21 cellular contexts compared by ENCODE assay signal in genomic region chr7:41333506-41333905, GRCh38.
DNase-seq lines count a peak whose midpoint lies in the region; FAIRE-seq and TF ChIP-seq lines count a peak whose summit lies in the region.
"Had no signal": no experiment of that assay in that cellular context is flagged by ENCODE, and none has a peak within 500 bp of the region (broad histone marks: within the 10 kb centered on the region; RNA-seq: fewer than 3 reads in every experiment).

No MANE protein-coding gene starts in this region.

- TF ChIP-seq POLR2A in breast epithelium (IDR thresholded peaks at IDR 0.05): no peak

- CTCF ChIA-PET in mammary epithelial cell (lab: Charles Lee; ENCODE audit: low non-redundant PET): no interaction called here

- dilution Hi-C loops in mammary epithelial cell (cut with HindIII; ENCODE audit: low sequenced_read_pairs): no loop called here

- no peak overlapping the region for H3K4me2 ChIP-seq in mammary epithelial cell (ENCODE audit: insufficient read depth, low read depth, low read length)

- no peaks in the 10 kb centered on the region for H3K9me3 ChIP-seq in mammary epithelial cell (replicated peaks; ENCODE audit: insufficient read depth, low read length)
- no peaks in the 10 kb centered on the region for H3K9me3 ChIP-seq in breast epithelium
- H3K9me3 ChIP-seq: Peyer's patch, thoracic aorta had no signal

- FAIRE-seq in urothelium cell line (lab: Jason Lieb, UNC): no peak
- FAIRE-seq: bronchial epithelial cell, kidney had no signal

- DNase-seq in mammary epithelial cell (no peak), breast epithelium (ENCODE audit: low spot score in 2 of 2) (no peak), amniotic epithelial cell (ENCODE audit: low read depth) (peak; percentile 76), glomerular visceral epithelial cell (ENCODE audit: extremely low spot score) (peak; percentile 30), urothelium cell line (ENCODE audit: low spot score) (peak; percentile 61), DMS153 (lab: John Stamatoyannopoulos, UW) (no peak), dorsolateral prefrontal cortex (no peak), MV-4-11 (lab: John Stamatoyannopoulos, UW) (no peak)
- DNase-seq: 8988T; activated CD4-positive, CD25-positive, alpha-beta regulatory T cell; Calu3; effector memory CD8-positive, alpha-beta T cell; kidney; NCI-H2029; NCI-H774; Peyer's patch; posterior cingulate gyrus; stimulated activated CD8-positive, alpha-beta memory T cell treated with anti-CD3 and anti-CD28 coated beads, Interleukin-4, amount 100 ng/mL, for 48 hours; T-cell had no signal

- no TSS peak for BruUV-seq in mammary epithelial cell (replicated peaks; lab: Mats Ljungman, UMichigan)

- peak overlapping the region; percentile 34 for H2AFZ ChIP-seq in mammary epithelial cell (ENCODE audit: low read depth, low read length)

- no peaks in the 10 kb centered on the region for H3K79me2 ChIP-seq in mammary epithelial cell (ENCODE audit: insufficient read depth, low read length)

- TF ChIP-seq CTCF in mammary epithelial cell (conservative IDR thresholded peaks at IDR 0.05 in 1 of 2, IDR thresholded peaks at IDR 0.05 in 1 of 2; ENCODE audit: extremely low read depth in 1 of 2, insufficient read depth in 1 of 2, low read depth in 1 of 2, low read length in 2 of 2) (no peak), breast epithelium (IDR thresholded peaks at IDR 0.05) (no peak), dorsolateral prefrontal cortex (IDR thresholded peaks at IDR 0.05 in 54 of 56, conservative IDR thresholded peaks at IDR 0.05 in 2 of 56; ENCODE audit: low read depth in 1 of 56, partially characterized antibody in 56 of 56) (no peak)

- H3K4me3 ChIP-seq in mammary epithelial cell (replicated peaks in 1 of 3; ENCODE audit: insufficient read depth in 1 of 3, low read depth in 2 of 3, low read length in 3 of 3): no peak overlapping the region
- H3K4me3 ChIP-seq in breast epithelium: no peak overlapping the region
- H3K4me3 ChIP-seq in dorsolateral prefrontal cortex: no peak overlapping the region
- H3K4me3 ChIP-seq: Peyer's patch, thoracic aorta had no signal

- H3K4me1 ChIP-seq in mammary epithelial cell (ENCODE audit: insufficient read depth, low read length): peaks cover 3% of the 10 kb centered on the region
- no peaks in the 10 kb centered on the region for H3K4me1 ChIP-seq in breast epithelium
- H3K4me1 ChIP-seq: Peyer's patch had no signal

- H3K27ac ChIP-seq in mammary epithelial cell (ENCODE audit: insufficient read depth, low read depth, low read length) (no peak overlapping the region), breast epithelium (no peak overlapping the region), dorsolateral prefrontal cortex (no peak overlapping the region)
- H3K27ac ChIP-seq: Peyer's patch, thoracic aorta had no signal

- in situ Hi-C loops in mammary epithelial cell (cut with MboI; ENCODE audit: low sequenced_read_pairs in 2 of 2): no loop called here

- no peaks in the 10 kb centered on the region for H4K20me1 ChIP-seq in mammary epithelial cell (ENCODE audit: insufficient read depth, low read length)

- intact Hi-C loops in mammary epithelial cell (cut with micrococcal nuclease) (no loop called here), breast epithelium (cut with DNase I; ENCODE audit: low total_unique reads) (no loop called here), dorsolateral prefrontal cortex (cut with DNase I) (no loop called here)

- H3K27me3 ChIP-seq in mammary epithelial cell (ENCODE audit: insufficient read depth, low read length) (no peaks in the 10 kb centered on the region), breast epithelium (no peaks in the 10 kb centered on the region), dorsolateral prefrontal cortex (peaks cover 0 to 3% (median 0%) of the 10 kb centered on the region in 45 donors)
- H3K27me3 ChIP-seq: Peyer's patch had no signal

- H3K36me3 ChIP-seq in mammary epithelial cell (ENCODE audit: insufficient read depth, low read length) (no peaks in the 10 kb centered on the region), breast epithelium (no peaks in the 10 kb centered on the region)
- H3K36me3 ChIP-seq: Peyer's patch, thoracic aorta had no signal

- no peak overlapping the region for H3K9ac ChIP-seq in mammary epithelial cell (ENCODE audit: insufficient read depth, low read length)

Comparison
In these comparisons a context has a peak if more than half of its experiments do, and no peak if none do; other contexts are left out.
1. DNase-seq: peak in amniotic epithelial cell (single experiment), glomerular visceral epithelial cell (single experiment) and urothelium cell line (single experiment); none in mammary epithelial cell (single experiment), breast epithelium (0 of 2), DMS153 (single experiment), dorsolateral prefrontal cortex (0 of 10) and MV-4-11 (single experiment).